Comparison of ENCODE assay signal across 9 cellular contexts in genomic region chr10:122461729-122462532, GRCh38. TPM values are rescaled to one million over a fixed set of nuclear protein-coding genes. Genes with fewer than 3 reads are reported as not detected.
DNase-seq lines count a peak whose midpoint lies in the region; ATAC-seq and TF ChIP-seq lines count a peak whose summit lies in the region.
"Had no signal": no experiment of that assay in that cellular context is flagged by ENCODE, and none has a peak within 500 bp of the region (broad histone marks: within the 10 kb centered on the region; RNA-seq: fewer than 3 reads in every experiment).

No MANE protein-coding gene starts in this region.

- TF ChIP-seq CTCF in BJ (IDR thresholded peaks at IDR 0.05; ENCODE audit: insufficient read depth, low read depth, low read length) = no peak
- TF ChIP-seq CTCF in Peyer's patch (IDR thresholded peaks at IDR 0.05) = no peak

- intact Hi-C loops in naive thymus-derived CD4-positive, alpha-beta T cell (cut with micrococcal nuclease) = no loop called here

- H3K36me3 ChIP-seq in BJ (ENCODE audit: control insufficient read depth, insufficient read depth, low read length) = no peaks in the 10 kb centered on the region
- no peaks in the 10 kb centered on the region for H3K36me3 ChIP-seq in Peyer's patch
- no peaks in the 10 kb centered on the region for H3K36me3 ChIP-seq in naive thymus-derived CD4-positive, alpha-beta T cell (ENCODE audit: control insufficient read depth in 2 of 3, insufficient read depth in 3 of 3, low read length in 3 of 3)

- H3K27ac Mint-ChIP-seq in naive thymus-derived CD4-positive, alpha-beta T cell = no peak overlapping the region

- no peaks in the 10 kb centered on the region for H3K9me3 ChIP-seq in Peyer's patch
- no peaks in the 10 kb centered on the region for H3K9me3 ChIP-seq in naive thymus-derived CD4-positive, alpha-beta T cell (ENCODE audit: control insufficient read depth in 2 of 3, low read length in 3 of 3)

- peaks cover 65 to 72% (median 68%) of the 10 kb centered on the region in 5 donors for H3K27me3 Mint-ChIP-seq in naive thymus-derived CD4-positive, alpha-beta T cell

- H3K27ac ChIP-seq in Peyer's patch (peak overlapping the region; percentile 32 to 85 (median 62)), epithelial cell of prostate (peak overlapping the region; percentile 26)
- H3K27ac ChIP-seq in naive thymus-derived CD4-positive, alpha-beta T cell (ENCODE audit: low read depth, low read length) = no peak overlapping the region

- no peak for DNase-seq in BJ (ENCODE audit: low read depth)
- peak in 1 of 3 donors; percentile 58 for DNase-seq in Peyer's patch
- no peak for DNase-seq in epithelial cell of prostate (ENCODE audit: low read depth, low spot score)
- DNase-seq in naive thymus-derived CD4-positive, alpha-beta T cell = no peak
- no peak for DNase-seq in activated effector memory CD4-positive, alpha-beta T cell treated with Interleukin-2 at 50 U/mL for 16 hours
- no peak for DNase-seq in GOT3 (lab: John Stamatoyannopoulos, UW)

- peaks cover 6 to 20% (median 17%) of the 10 kb centered on the region in 7 donors for H3K4me1 Mint-ChIP-seq in naive thymus-derived CD4-positive, alpha-beta T cell

- H3K27me3 ChIP-seq in BJ (ENCODE audit: control insufficient read depth, insufficient read depth, low read length) (peaks cover 10% of the 10 kb centered on the region), Peyer's patch (no peaks in the 10 kb centered on the region)
- peaks cover 13 to 20% of the 10 kb centered on the region in 2 donors for H3K27me3 ChIP-seq in naive thymus-derived CD4-positive, alpha-beta T cell (ENCODE audit: control insufficient read depth in 2 of 2, insufficient read depth in 2 of 2, low read length in 2 of 2)

- H3K9me3 Mint-ChIP-seq in naive thymus-derived CD4-positive, alpha-beta T cell = no peaks in the 10 kb centered on the region

- H3K36me3 Mint-ChIP-seq in naive thymus-derived CD4-positive, alpha-beta T cell = no peaks in the 10 kb centered on the region

- peaks cover 0 to 17% (median 0%) of the 10 kb centered on the region in 4 donors for H3K4me1 ChIP-seq in Peyer's patch
- peaks cover 0 to 7% of the 10 kb centered on the region in 2 donors for H3K4me1 ChIP-seq in naive thymus-derived CD4-positive, alpha-beta T cell (ENCODE audit: control insufficient read depth in 2 of 2, insufficient read depth in 2 of 2, low read length in 2 of 2)

- H3K4me3 Mint-ChIP-seq in naive thymus-derived CD4-positive, alpha-beta T cell = peak overlapping the region; percentile 67 to 89 (median 78)

- ATAC-seq in naive thymus-derived CD4-positive, alpha-beta T cell = peak; percentile 43
- ATAC-seq in GM19395 (IDR thresholded peaks at IDR 0.05; ENCODE audit: unreplicated experiment) (no peak), GM18868 (IDR thresholded peaks at IDR 0.05; ENCODE audit: unreplicated experiment) (no peak)

- no peak for TF ChIP-seq POLR2A in Peyer's patch (IDR thresholded peaks at IDR 0.05)

- CTCF ChIA-PET in BJ (lab: Yijun Ruan, JAX) = no interaction called here
- CTCF ChIA-PET in naive thymus-derived CD4-positive, alpha-beta T cell (lab: Charles Lee) = no interaction called here

- H3K4me3 ChIP-seq in BJ (ENCODE audit: low read depth, low read length) (peak overlapping the region; percentile 61), Peyer's patch (peak overlapping the region; percentile 30 to 74 (median 54))
- peak overlapping the region; percentile 39 for H3K4me3 ChIP-seq in naive thymus-derived CD4-positive, alpha-beta T cell (ENCODE audit: low read length)

- POLR2A ChIA-PET in BJ (lab: Charles Lee) = no interaction called here
- POLR2A ChIA-PET in naive thymus-derived CD4-positive, alpha-beta T cell (lab: Charles Lee) = no interaction called here

RNA-seq across cellular contexts. Expression of gene HTRA1, which starts 0.6 kb away (rescaled TPM):
- 128 and 132 TPM in 2 replicates for polyA plus RNA-seq in BJ (2011; rRNA removed)
- 9.9 and 11.0 TPM in 2 replicates for polyA minus RNA-seq in BJ (2011; rRNA and poly(A)+ RNA removed)
- total RNA-seq in Peyer's patch = 10 to 100 TPM; 12.3 to 26.1 (median 17.3) TPM
- total RNA-seq in naive thymus-derived CD4-positive, alpha-beta T cell = under 1 TPM in 4 of 5 experiments, not detected in 1; 0.22 to 0.64 (median 0.40) TPM
- not detected for polyA plus RNA-seq in naive thymus-derived CD4-positive, alpha-beta T cell

RNA-seq across cellular contexts. Expression of gene ARMS2, which starts 7.5 kb away (rescaled TPM):
- not detected in 2 replicates for polyA plus RNA-seq in BJ (2011; rRNA removed)
- polyA minus RNA-seq in BJ (2011; rRNA and poly(A)+ RNA removed) = not detected in 2 replicates
- total RNA-seq in Peyer's patch = not detected
- not detected for total RNA-seq in naive thymus-derived CD4-positive, alpha-beta T cell
- polyA plus RNA-seq in naive thymus-derived CD4-positive, alpha-beta T cell = not detected
- total RNA-seq: subcutaneous adipose tissue had no signal

Comparison
In these comparisons a context has a peak if more than half of its experiments do, and no peak if none do; other contexts are left out.
1. RNA of gene HTRA1, which starts 0.6 kb away (total RNA-seq): 12.3 to 26.1 TPM in Peyer's patch; 0.22 to 0.64 TPM in naive thymus-derived CD4-positive, alpha-beta T cell; every median in the first group is over 4 times any median in the second.
2. Peak in every context shown above with its lines, with median percentiles within 50 percentile points of each other: H3K4me3 ChIP-seq.